In genomic region chr1:30129001-30129408, GRCh38 we compare ENCODE assay signal across 29 cellular contexts.
"Had no signal": no experiment of that assay in that cellular context is flagged by ENCODE, and none has a peak within 500 bp of the region (broad histone marks: within the 10 kb centered on the region; RNA-seq: fewer than 3 reads in every experiment).

No MANE protein-coding gene starts in this region.

- H3K27me3 ChIP-seq: brain microvascular endothelial cell, foreskin keratinocyte, ovary, thyroid gland, upper lobe of left lung, vagina had no signal

- H3K4me3 ChIP-seq: esophagus muscularis mucosa, ovary, smooth muscle cell, thyroid gland, vagina had no signal

- DNase-seq: activated CD4-positive, alpha-beta memory T cell treated with anti-CD3 and anti-CD28 coated beads, Interleukin-2, amount 10 ng/mL, durations not matched to agents 7 days and 5 days; activated CD4-positive, alpha-beta T cell treated with anti-CD3 and anti-CD28 coated beads for 1 hour; activated CD4-positive, alpha-beta T cell treated with anti-CD3 and anti-CD28 coated beads, Interleukin-2, amount 10 ng/mL, durations not matched to agents 7 days and 5 days; activated CD8-positive, alpha-beta memory T cell treated with anti-CD3 and anti-CD28 coated beads, Interleukin-2, amount 50 U/mL, for 48 hours; activated gamma-delta T cell; activated naive CD4-positive, alpha-beta T cell treated with anti-CD3 and anti-CD28 coated beads, Interleukin-2, amount 50 U/mL, for 16 hours; activated T-cell treated with anti-CD3 and anti-CD28 coated beads, Interleukin-2, amount 50 U/mL, for 24 hours; amniotic stem cell; brain microvascular endothelial cell; central memory CD4-positive, alpha-beta T cell; foreskin keratinocyte; kidney glomerular epithelial cell; mammary epithelial cell; naive B cell; nephron progenitor cell; ovary; stimulated activated CD4-positive, alpha-beta T cell treated with anti-CD3 and anti-CD28 coated beads, Interleukin-1b, Interleukin-23, amount 100 ng/mL, for 48 hours; stimulated activated CD4-positive, alpha-beta T cell treated with anti-CD3 and anti-CD28 coated beads, Interleukin-4, amount 100 ng/mL, for 4 hours; stimulated activated CD8-positive, alpha-beta memory T cell treated with anti-CD3 and anti-CD28 coated beads, Interleukin-4, amount 100 ng/mL, for 48 hours; stimulated activated naive CD8-positive, alpha-beta T cell treated with anti-CD3 and anti-CD28 coated beads, Interleukin-15, amount 100 ng/mL, for 72 hours; substantia nigra; T-helper 1 cell; thyroid gland; upper lobe of left lung had no signal

- H3K27ac ChIP-seq: brain microvascular endothelial cell, esophagus muscularis mucosa, foreskin keratinocyte, ovary, thyroid gland, vagina had no signal

- H3K4me1 ChIP-seq: foreskin keratinocyte, thyroid gland, vagina had no signal

- H3K36me3 ChIP-seq: brain microvascular endothelial cell, esophagus muscularis mucosa, ovary, thyroid gland, upper lobe of left lung, vagina had no signal

- ATAC-seq: foreskin keratinocyte; stimulated activated memory B cell treated with anti-CD40 and anti-IgM and Interleukin-4, amounts not matched to agents 10 μg/mL and 1 μg/mL and 100 μg/mL, for 72 hours; stimulated activated naive CD8-positive, alpha-beta T cell treated with anti-CD3 and anti-CD28 coated beads, Interleukin-15, amount 100 ng/mL, for 72 hours; WTC11 had no signal

- H3K4me2 ChIP-seq: smooth muscle cell had no signal
